In genomic region chr11:4697583-4697982, GRCh38 we compare ENCODE assay signal across 14 cellular contexts. TPM values are rescaled to one million over a fixed set of nuclear protein-coding genes. Genes with fewer than 3 reads are reported as not detected.
DNase-seq lines count a peak whose midpoint lies in the region; ATAC-seq and TF ChIP-seq lines count a peak whose summit lies in the region.
"Had no signal": no experiment of that assay in that cellular context is flagged by ENCODE, and none has a peak within 500 bp of the region (broad histone marks: within the 10 kb centered on the region; RNA-seq: fewer than 3 reads in every experiment).

Gene OR51E2 (minus strand): TSS chr11:4697853. CDS start chr11:4682711, 15,142 bp downstream.

- no peaks in the 10 kb centered on the region for H3K9me3 Mint-ChIP-seq in glutamatergic neuron (ENCODE audit: unreplicated experiment)
- H3K9me3 Mint-ChIP-seq: activated CD4-positive, alpha-beta T cell treated with anti-CD3 and anti-CD28 coated beads, Interleukin-2, amount 10 ng/mL, durations not matched to agents 24 days and 14 days; activated naive CD4-positive, alpha-beta T cell treated with anti-CD3 and anti-CD28 coated beads, Interleukin-2, amount 10 ng/mL, durations not matched to agents 7 days and 5 days had no signal

- TF ChIP-seq POLR2A in transverse colon (IDR thresholded peaks at IDR 0.05) (no peak), uterus (IDR thresholded peaks at IDR 0.05) (no peak), GM18505 (IDR thresholded peaks at IDR 0.05; ENCODE audit: borderline replicate concordance, extremely low read depth, insufficient read depth, insufficient read length) (no peak)

- no peaks in the 10 kb centered on the region for H3K36me3 ChIP-seq in transverse colon
- no peaks in the 10 kb centered on the region for H3K36me3 ChIP-seq in uterus

- no peaks in the 10 kb centered on the region for H3K4me1 ChIP-seq in foreskin keratinocyte
- no peaks in the 10 kb centered on the region for H3K4me1 ChIP-seq in transverse colon
- H3K4me1 ChIP-seq in uterus = no peaks in the 10 kb centered on the region

- WGBS in transverse colon (ENCODE audit: low coverage in 1 of 2), 2 donors = 33 to 38% methylated on average over 1 to 3 of the region's 3 CpGs

- no peak within 1 kb of the TSS for H3K4me3 Mint-ChIP-seq in glutamatergic neuron (ENCODE audit: unreplicated experiment)
- H3K4me3 Mint-ChIP-seq: activated CD4-positive, alpha-beta T cell treated with anti-CD3 and anti-CD28 coated beads, Interleukin-2, amount 10 ng/mL, durations not matched to agents 24 days and 14 days; activated naive CD4-positive, alpha-beta T cell treated with anti-CD3 and anti-CD28 coated beads, Interleukin-2, amount 10 ng/mL, durations not matched to agents 7 days and 5 days had no signal

- DNase-seq in NCI-H1092 treated with DMSO at 0.1 percent for 48 hours (lab: John Stamatoyannopoulos, UW) (peak; percentile 64), NCI-H1092 (lab: John Stamatoyannopoulos, UW) (no peak), OCI-M1 (lab: John Stamatoyannopoulos, UW) (peak; percentile 71), foreskin keratinocyte (peak; percentile 3 to 54), transverse colon (peak; percentile 19), uterus (no peak), glutamatergic neuron (no peak)
- DNase-seq: activated CD4-positive, alpha-beta T cell treated with anti-CD3 and anti-CD28 coated beads, Interleukin-2, amount 10 ng/mL, durations not matched to agents 24 days and 14 days; activated naive CD4-positive, alpha-beta T cell treated with anti-CD3 and anti-CD28 coated beads, Interleukin-2, amount 10 ng/mL, durations not matched to agents 7 days and 5 days; effector CD8-positive, alpha-beta T cell; NCI-H524 had no signal

- H3K4me3 ChIP-seq in transverse colon (peak within 1 kb of the TSS in 1 of 4 donors; percentile 8), uterus (no peak within 1 kb of the TSS)
- H3K4me3 ChIP-seq: skin epidermis had no signal

- TF ChIP-seq CTCF in foreskin keratinocyte (conservative IDR thresholded peaks at IDR 0.05) = no peak
- TF ChIP-seq CTCF in transverse colon (IDR thresholded peaks at IDR 0.05) = no peak
- peak in 1 of 4 experiments; percentile 14 for TF ChIP-seq CTCF in uterus (IDR thresholded peaks at IDR 0.05)
- TF ChIP-seq CTCF in glutamatergic neuron (IDR thresholded peaks at IDR 0.05; ENCODE audit: partially characterized antibody, unreplicated experiment) = no peak

- H3K27ac Mint-ChIP-seq in glutamatergic neuron (ENCODE audit: unreplicated experiment) = no peak within 1 kb of the TSS
- H3K27ac Mint-ChIP-seq: activated CD4-positive, alpha-beta T cell treated with anti-CD3 and anti-CD28 coated beads, Interleukin-2, amount 10 ng/mL, durations not matched to agents 24 days and 14 days; activated naive CD4-positive, alpha-beta T cell treated with anti-CD3 and anti-CD28 coated beads, Interleukin-2, amount 10 ng/mL, durations not matched to agents 7 days and 5 days had no signal

- in situ Hi-C loops in transverse colon (cut with MboI; ENCODE audit: low pct_ligation_motif_present in 1 of 4, low pct_unique_long_range_greater_than_20kb in 1 of 4, low sequenced_read_pairs in 3 of 4) = no loop called here

- intact Hi-C loops in transverse colon (cut with DNase I; ENCODE audit: low total_unique reads) (no loop called here), uterus (cut with DNase I; ENCODE audit: low total_unique reads) (no loop called here)

- no peaks in the 10 kb centered on the region for H3K36me3 Mint-ChIP-seq in glutamatergic neuron (ENCODE audit: unreplicated experiment)
- H3K36me3 Mint-ChIP-seq: activated naive CD4-positive, alpha-beta T cell treated with anti-CD3 and anti-CD28 coated beads, Interleukin-2, amount 10 ng/mL, durations not matched to agents 7 days and 5 days had no signal

- peak; percentile 64 for TF ChIP-seq EP300 in transverse colon (IDR thresholded peaks at IDR 0.05; ENCODE audit: low read depth)

- no peaks in the 10 kb centered on the region for H3K27me3 ChIP-seq in foreskin keratinocyte
- H3K27me3 ChIP-seq in transverse colon = no peaks in the 10 kb centered on the region
- no peaks in the 10 kb centered on the region for H3K27me3 ChIP-seq in uterus

- H3K27ac ChIP-seq in foreskin keratinocyte = no peak within 1 kb of the TSS
- peak within 1 kb of the TSS; percentile 42 to 68 (median 58) for H3K27ac ChIP-seq in transverse colon
- H3K27ac ChIP-seq in uterus = peak within 1 kb of the TSS in 1 of 2 donors; percentile 1
- H3K27ac ChIP-seq: 22Rv1, skin epidermis had no signal

- no peaks in the 10 kb centered on the region for H3K27me3 Mint-ChIP-seq in glutamatergic neuron (ENCODE audit: unreplicated experiment)
- H3K27me3 Mint-ChIP-seq: activated naive CD4-positive, alpha-beta T cell treated with anti-CD3 and anti-CD28 coated beads, Interleukin-2, amount 10 ng/mL, durations not matched to agents 7 days and 5 days had no signal

- peak; percentile 11 for ATAC-seq in foreskin keratinocyte
- no peak for ATAC-seq in GM18505 (IDR thresholded peaks at IDR 0.05; ENCODE audit: unreplicated experiment)

- no peaks in the 10 kb centered on the region for H3K9me3 ChIP-seq in transverse colon
- no peaks in the 10 kb centered on the region for H3K9me3 ChIP-seq in uterus

- no peaks in the 10 kb centered on the region for H3K4me1 Mint-ChIP-seq in glutamatergic neuron (ENCODE audit: low read depth, unreplicated experiment)
- H3K4me1 Mint-ChIP-seq: activated naive CD4-positive, alpha-beta T cell treated with anti-CD3 and anti-CD28 coated beads, Interleukin-2, amount 10 ng/mL, durations not matched to agents 7 days and 5 days had no signal

RNA-seq across cellular contexts. Expression of gene OR51E2, which starts in this region (rescaled TPM):
- not detected in 2 replicates for total RNA-seq in foreskin keratinocyte
- polyA plus RNA-seq in foreskin keratinocyte = not detected in 2 replicates
- total RNA-seq in transverse colon = 10 to 100 TPM in 1 of 4 donors, 1 to 10 TPM in 2, under 1 TPM in 1; 0.37 to 10.3 (median 2.0) TPM
- total RNA-seq in uterus = 1 to 10 TPM in 1 of 4 donors, under 1 TPM in 3; 0.26 to 1.8 (median 0.49) TPM
- total RNA-seq in glutamatergic neuron (ENCODE audit: unreplicated experiment) = not detected
- total RNA-seq: activated CD4-positive, alpha-beta T cell treated with anti-CD3 and anti-CD28 coated beads, Interleukin-2, amount 10 ng/mL, durations not matched to agents 24 days and 14 days had no signal

Comparison
In these comparisons a context has a peak if more than half of its experiments do, and no peak if none do; other contexts are left out.
1. DNase-seq: peak in NCI-H1092 treated with DMSO at 0.1 percent for 48 hours (single experiment), OCI-M1 (single experiment) and transverse colon (single experiment); none in NCI-H1092 (single experiment), uterus (0 of 2) and glutamatergic neuron (single experiment).
2. Peak in DNase-seq and ATAC-seq in foreskin keratinocyte; RNA of the gene not detected or under 1 TPM.